19 cellular contexts compared by ENCODE assay signal in genomic region chr15:78449220-78449999, GRCh38. TPM values are rescaled to one million over a fixed set of nuclear protein-coding genes. Genes with fewer than 3 reads are reported as not detected.
DNase-seq lines count a peak whose midpoint lies in the region; ATAC-seq, FAIRE-seq and TF ChIP-seq lines count a peak whose summit lies in the region.
"Had no signal": no experiment of that assay in that cellular context is flagged by ENCODE, and none has a peak within 500 bp of the region (broad histone marks: within the 10 kb centered on the region; RNA-seq: fewer than 3 reads in every experiment).

No MANE protein-coding gene starts in this region.

- H3K79me2 ChIP-seq in mammary epithelial cell (ENCODE audit: insufficient read depth, low read length) (peaks cover 99% of the 10 kb centered on the region), K562 (ENCODE audit: control insufficient read depth, insufficient read depth, low read length) (peaks cover 98% of the 10 kb centered on the region), HepG2 (ENCODE audit: insufficient read depth, low read length) (peaks cover 94% of the 10 kb centered on the region)

- no peak overlapping the region for H3K9ac ChIP-seq in mammary epithelial cell (ENCODE audit: insufficient read depth, low read length)
- no peak overlapping the region for H3K9ac ChIP-seq in K562 (ENCODE audit: insufficient read depth in 1 of 2, low read depth in 2 of 2, low read length in 2 of 2)
- H3K9ac ChIP-seq in HepG2 (ENCODE audit: insufficient read depth, low read depth, low read length) = no peak overlapping the region; the same call in 1 of the 2 replicates
- H3K9ac ChIP-seq: parathyroid adenoma had no signal

- H3K4me3 ChIP-seq in mammary epithelial cell (replicated peaks in 1 of 3; ENCODE audit: insufficient read depth in 1 of 3, low read depth in 2 of 3, low read length in 3 of 3) (no peak overlapping the region), breast epithelium (no peak overlapping the region), K562 (no peak overlapping the region), HepG2 (replicated peaks in 1 of 3; ENCODE audit: insufficient read depth in 1 of 3, low read depth in 2 of 3, low read length in 3 of 3) (no peak overlapping the region)

- peaks cover 16% of the 10 kb centered on the region for H3K36me3 ChIP-seq in mammary epithelial cell (ENCODE audit: insufficient read depth, low read length)
- H3K36me3 ChIP-seq in breast epithelium = no peaks in the 10 kb centered on the region
- H3K36me3 ChIP-seq in K562 (ENCODE audit: control insufficient read depth, insufficient read depth, low read length) = peaks cover 67% of the 10 kb centered on the region
- peaks cover 14 to 27% of the 10 kb centered on the region in 2 experiments for H3K36me3 ChIP-seq in HepG2 (replicated peaks in 1 of 2; ENCODE audit: control insufficient read depth in 1 of 2, insufficient read depth in 2 of 2, low read length in 2 of 2)

- H3K27ac ChIP-seq in mammary epithelial cell (ENCODE audit: insufficient read depth, low read depth, low read length) (no peak overlapping the region), breast epithelium (no peak overlapping the region), K562 (ENCODE audit: extremely low read depth, low read depth, low read length) (no peak overlapping the region), HepG2 (ENCODE audit: extremely low read length, insufficient read depth, low read length) (peak overlapping the region; percentile 28)
- H3K27ac ChIP-seq: parathyroid adenoma had no signal

- in situ Hi-C loops in mammary epithelial cell (cut with MboI; ENCODE audit: low sequenced_read_pairs in 2 of 2) (no loop called here), K562 (cut with MboI) (no loop called here), HepG2 (cut with HindIII; ENCODE audit: extremely low pct_ligation_motif_present, low pct_unique_long_range_greater_than_20kb) (no loop called here)

- H3K4me2 ChIP-seq in mammary epithelial cell (ENCODE audit: insufficient read depth, low read depth, low read length) (no peak overlapping the region), K562 (ENCODE audit: insufficient read depth, low read length) (no peak overlapping the region), HepG2 (ENCODE audit: low read depth, low read length) (peak overlapping the region; percentile 11; the same call in 1 of the 2 replicates)

- H3K4me1 Mint-ChIP-seq in type B pancreatic cell (ENCODE audit: unreplicated experiment) = peaks cover 29% of the 10 kb centered on the region

- H3K27ac Mint-ChIP-seq in type B pancreatic cell = peak overlapping the region; percentile 30
- H3K27ac Mint-ChIP-seq: stimulated activated naive B cell treated with anti-CD40 and anti-IgM and Interleukin-4, amounts not matched to agents 10 μg/mL and 1 μg/mL and 100 μg/mL, for 72 hours had no signal

- no peaks in the 10 kb centered on the region for H3K27me3 Mint-ChIP-seq in type B pancreatic cell
- H3K27me3 Mint-ChIP-seq: CD4-positive, alpha-beta memory T cell; stimulated activated naive B cell treated with anti-CD40 and anti-IgM and Interleukin-4, amounts not matched to agents 10 μg/mL and 1 μg/mL and 100 μg/mL, for 72 hours had no signal

- dilution Hi-C loops in mammary epithelial cell (cut with HindIII; ENCODE audit: low sequenced_read_pairs) = no loop called here

- no peaks in the 10 kb centered on the region for H3K27me3 ChIP-seq in mammary epithelial cell (ENCODE audit: insufficient read depth, low read length)
- no peaks in the 10 kb centered on the region for H3K27me3 ChIP-seq in breast epithelium
- no peaks in the 10 kb centered on the region for H3K27me3 ChIP-seq in K562 (ENCODE audit: control insufficient read depth in 2 of 2, insufficient read depth in 2 of 2, low read length in 2 of 2)
- H3K27me3 ChIP-seq in HepG2 (ENCODE audit: control insufficient read depth in 1 of 2, insufficient read depth in 2 of 2, low read length in 2 of 2) = no peaks in the 10 kb centered on the region

- DNase-seq in mammary epithelial cell (peak; percentile 3), breast epithelium (ENCODE audit: low spot score in 2 of 2) (no peak), K562 (ENCODE audit: extremely low read depth in 1 of 4, low spot score in 3 of 4) (no peak), HepG2 (ENCODE audit: low spot score) (peak; percentile 8), type B pancreatic cell (ENCODE audit: extremely low spot score, unreplicated experiment) (no peak), left colon (no peak), HT-29 (ENCODE audit: low spot score) (no peak)
- DNase-seq: activated CD8-positive, alpha-beta memory T cell treated with anti-CD3 and anti-CD28 coated beads for 24 hours; CD4-positive, alpha-beta memory T cell; cerebellar nuclear complex; HCEC 1CT; Karpas-422; NCI-H446; Right ventricle myocardium superior; stimulated activated naive B cell treated with anti-CD40 and anti-IgM and Interleukin-4, amounts not matched to agents 10 μg/mL and 1 μg/mL and 100 μg/mL, for 72 hours; T-helper 1 cell had no signal

- no peaks in the 10 kb centered on the region for H3K9me1 ChIP-seq in K562 (ENCODE audit: control insufficient read depth, insufficient read depth, low read length)

- TF ChIP-seq POLR2A in breast epithelium (IDR thresholded peaks at IDR 0.05) = no peak
- no peak for TF ChIP-seq POLR2A in K562 (conservative IDR thresholded peaks at IDR 0.05)
- no peak for TF ChIP-seq POLR2A in HepG2 (IDR thresholded peaks at IDR 0.05; ENCODE audit: insufficient read depth in 1 of 2, low read depth in 2 of 2, low read length in 2 of 2)

- H3K9me3 ChIP-seq in mammary epithelial cell (replicated peaks; ENCODE audit: insufficient read depth, low read length) (no peaks in the 10 kb centered on the region), breast epithelium (no peaks in the 10 kb centered on the region), K562 (replicated peaks; ENCODE audit: control insufficient read depth, insufficient read depth, low read depth, low read length) (no peaks in the 10 kb centered on the region), HepG2 (ENCODE audit: low read length) (no peaks in the 10 kb centered on the region)

- POLR2A ChIA-PET in K562 (lab: Yijun Ruan, JAX) (interaction anchor here (0.8 to 2.7 kb wide), 4 partner anchors 8 to 92 kb away, joined by 3 to 14 read pairs (median 3); partner anchors contain the start of gene IREB2), HepG2 (lab: Yijun Ruan, JAX) (interaction anchor here (1.2 to 2.5 kb wide), 2 partner anchors 11 kb away, joined by 7 to 15 read pairs; partner anchors contain the start of gene IREB2)

- TF ChIP-seq CTCF in mammary epithelial cell (conservative IDR thresholded peaks at IDR 0.05 in 1 of 2, IDR thresholded peaks at IDR 0.05 in 1 of 2; ENCODE audit: extremely low read depth in 1 of 2, insufficient read depth in 1 of 2, low read depth in 1 of 2, low read length in 2 of 2) (no peak), breast epithelium (IDR thresholded peaks at IDR 0.05) (no peak), K562 (IDR thresholded peaks at IDR 0.05 in 2 of 3, conservative IDR thresholded peaks at IDR 0.05 in 1 of 3; ENCODE audit: insufficient read depth in 2 of 3, low read depth in 1 of 3, low read length in 3 of 3) (no peak), HepG2 (CRISPR knock-in tag; IDR thresholded peaks at IDR 0.05) (no peak), type B pancreatic cell (conservative IDR thresholded peaks at IDR 0.05) (no peak)

- intact Hi-C loops in mammary epithelial cell (cut with micrococcal nuclease) (no loop called here), breast epithelium (cut with DNase I; ENCODE audit: low total_unique reads) (no loop called here), K562 (cut with micrococcal nuclease) (no loop called here), HepG2 (cut with micrococcal nuclease; ENCODE audit: unreplicated experiment) (no loop called here), left colon (cut with DNase I, micrococcal nuclease) (no loop called here)

- CTCF ChIA-PET in mammary epithelial cell (lab: Charles Lee; ENCODE audit: low non-redundant PET) (no interaction called here), K562 (lab: Yijun Ruan, JAX; ENCODE audit: low intra/inter-chr PET ratio) (no interaction called here), HepG2 (lab: Yijun Ruan, JAX; ENCODE audit: low intra/inter-chr PET ratio, low total read pairs) (no interaction called here)

- no peak overlapping the region for H2AFZ ChIP-seq in mammary epithelial cell (ENCODE audit: low read depth, low read length)
- H2AFZ ChIP-seq in K562 (ENCODE audit: low read depth, low read length) = no peak overlapping the region
- H2AFZ ChIP-seq in HepG2 (ENCODE audit: low read length) = no peak overlapping the region
- H2AFZ ChIP-seq: parathyroid adenoma had no signal

- TF ChIP-seq RAD21 in K562 (CRISPR knock-in tag; conservative IDR thresholded peaks at IDR 0.05 in 1 of 2, IDR thresholded peaks at IDR 0.05 in 1 of 2) (no peak), HepG2 (CRISPR knock-in tag; IDR thresholded peaks at IDR 0.05) (no peak)

- H3K4me1 ChIP-seq in mammary epithelial cell (ENCODE audit: insufficient read depth, low read length) (no peaks in the 10 kb centered on the region), breast epithelium (peaks cover 0 to 4% of the 10 kb centered on the region in 2 donors), K562 (replicated peaks in 1 of 2; ENCODE audit: control insufficient read depth in 2 of 2, insufficient read depth in 2 of 2, low read length in 2 of 2) (peaks cover 0 to 9% of the 10 kb centered on the region in 2 experiments; a peak in 2 of 5 replicates), HepG2 (ENCODE audit: insufficient read depth, low read length) (peaks cover 46% of the 10 kb centered on the region)
- H3K4me1 ChIP-seq: parathyroid adenoma had no signal

- peaks cover 26% of the 10 kb centered on the region for H3K36me3 Mint-ChIP-seq in type B pancreatic cell

- no peak overlapping the region for H3K4me3 Mint-ChIP-seq in type B pancreatic cell
- H3K4me3 Mint-ChIP-seq: CD4-positive, alpha-beta memory T cell; stimulated activated naive B cell treated with anti-CD40 and anti-IgM and Interleukin-4, amounts not matched to agents 10 μg/mL and 1 μg/mL and 100 μg/mL, for 72 hours had no signal

- ATAC-seq in K562 (no peak), HepG2 (peak; percentile 58; the same call in 2 of the 3 replicates), GM19035 (IDR thresholded peaks at IDR 0.05; ENCODE audit: unreplicated experiment) (no peak), left colon (no peak)
- ATAC-seq: stimulated activated naive B cell treated with anti-CD40 and anti-IgM and Interleukin-4, amounts not matched to agents 10 μg/mL and 1 μg/mL and 100 μg/mL, for 72 hours had no signal

- BruUV-seq in mammary epithelial cell (replicated peaks; lab: Mats Ljungman, UMichigan) (no TSS peak), K562 (replicated peaks; lab: Mats Ljungman, UMichigan) (TSS peak; percentile 1), HepG2 (replicated peaks; lab: Mats Ljungman, UMichigan) (TSS peak; percentile 3)

- TF ChIP-seq EP300 in K562 (IDR thresholded peaks at IDR 0.05; ENCODE audit: low read length) (no peak), HepG2 (IDR thresholded peaks at IDR 0.05; ENCODE audit: low read depth in 2 of 2, low read length in 2 of 2) (no peak), HepG2 (CRISPR knock-in tag; IDR thresholded peaks at IDR 0.05; ENCODE audit: borderline replicate concordance) (no peak)

- H3K9me3 Mint-ChIP-seq in type B pancreatic cell = no peaks in the 10 kb centered on the region
- H3K9me3 Mint-ChIP-seq: CD4-positive, alpha-beta memory T cell; stimulated activated naive B cell treated with anti-CD40 and anti-IgM and Interleukin-4, amounts not matched to agents 10 μg/mL and 1 μg/mL and 100 μg/mL, for 72 hours had no signal

- H4K20me1 ChIP-seq in mammary epithelial cell (ENCODE audit: insufficient read depth, low read length) (peaks cover 4% of the 10 kb centered on the region), K562 (replicated peaks; ENCODE audit: control insufficient read depth, insufficient read depth, low read length) (peaks cover 12% of the 10 kb centered on the region; the same call in 1 of the 2 replicates), HepG2 (ENCODE audit: insufficient read depth, low read length) (peaks cover 15% of the 10 kb centered on the region)

- peak; percentile 42 for FAIRE-seq in K562 (lab: Jason Lieb, UNC)
- FAIRE-seq in HepG2 (lab: Jason Lieb, UNC) = no peak
- FAIRE-seq: GM18507 had no signal

- WGBS in mammary epithelial cell (ENCODE audit: low coverage, missing lambda C conversion rate) = 66% methylated on average over 8 of the region's 8 CpGs
- WGBS in K562 (ENCODE audit: insufficient coverage, low coverage, missing lambda C conversion rate) = 82% methylated on average over 8 of the region's 8 CpGs
- whole genome bisulfite sequencing in HepG2 (ENCODE audit: low lambda C conversion rate) = 88% methylated on average over 8 of the region's 8 CpGs

RNA-seq across cellular contexts. Expression of gene IREB2, which starts 11.4 kb away (rescaled TPM):
- total RNA-seq in mammary epithelial cell = 10 to 100 TPM; 31.8 to 36.9 TPM
- 12.2 TPM for polyA plus RNA-seq in mammary epithelial cell
- 60.6 TPM for polyA minus RNA-seq in mammary epithelial cell
- total RNA-seq in breast epithelium = 10 to 100 TPM; 45.8 to 52.2 (median 49.5) TPM
- 54.9 and 123 TPM in 2 replicates for total RNA-seq in K562 (2011; cell fraction: chromatin; rRNA removed; ENCODE audit: low replicate concordance)
- total RNA-seq in K562 (2011; cell fraction: nucleolus; rRNA removed) = 23.8 and 30.0 TPM in 2 replicates
- total RNA-seq in K562 (2011; cell fraction: nucleoplasm; rRNA removed) = 48.5 and 72.4 TPM in 2 replicates
- 16.8 and 17.1 TPM in 2 replicates for total RNA-seq in K562 (2014; rRNA removed)
- total RNA-seq in K562 (2014; rRNA removed; fragmentation: Illumina TruSeq; extraction: Trizol) = 37.7 and 48.0 TPM in 2 replicates
- 30.8 and 34.0 TPM in 2 replicates for total RNA-seq in K562 (2015; rRNA removed; fragmentation: Illumina TruSeq; extraction: Trizol)
- total RNA-seq in K562 (2021) = 56.6 and 61.7 TPM in 2 replicates
- 51.5 and 59.1 TPM in 2 replicates for polyA plus RNA-seq in K562 (2011; rRNA removed)
- polyA plus RNA-seq in K562 (2011; cell fraction: cytosol; rRNA removed) = 13.6 and 22.2 TPM in 2 replicates
- polyA plus RNA-seq in K562 (2011; cell fraction: nucleus; rRNA removed) = 19.4 and 22.1 TPM in 2 replicates
- polyA plus RNA-seq in K562 (2012) = 26.6 and 30.9 TPM in 2 replicates
- polyA plus RNA-seq in K562 (2014; fragmentation: Illumina TruSeq; extraction: Trizol) = 45.4 and 53.2 TPM in 2 replicates
- polyA plus RNA-seq in K562 (2014; fragmentation: Nextera tagmentation; extraction: Ambion mirVana) = 10 to 100 TPM; 18.0 to 21.4 TPM
- polyA plus RNA-seq in K562 (2014; rRNA removed) = 24.1 and 25.4 TPM in 2 replicates
- polyA minus RNA-seq in K562 (2011; rRNA and poly(A)+ RNA removed) = 106 and 117 TPM in 2 replicates
- 41.6 and 62.7 TPM in 2 replicates for polyA minus RNA-seq in K562 (2011; cell fraction: cytosol; rRNA and poly(A)+ RNA removed)
- 31.2 and 42.7 TPM in 2 replicates for polyA minus RNA-seq in K562 (2011; cell fraction: nucleus; rRNA and poly(A)+ RNA removed)
- 30.4 and 66.4 TPM in 2 replicates for total RNA-seq in HepG2 (2016; rRNA removed; fragmentation: Illumina TruSeq; extraction: Trizol)
- total RNA-seq in HepG2 (2016; cell fraction: cytosol; rRNA removed; fragmentation: Illumina TruSeq; extraction: Trizol; ENCODE audit: low read depth) = 4.8 and 10.3 TPM in 2 replicates
- 28.4 and 65.6 TPM in 2 replicates for total RNA-seq in HepG2 (2016; cell fraction: insoluble cytoplasmic fraction; rRNA removed; fragmentation: Illumina TruSeq; extraction: Trizol)
- 15.3 and 17.3 TPM in 2 replicates for total RNA-seq in HepG2 (2016; cell fraction: membrane; rRNA removed; fragmentation: Illumina TruSeq; extraction: Trizol)
- total RNA-seq in HepG2 (2016; cell fraction: nucleus; rRNA removed; fragmentation: Illumina TruSeq; extraction: Trizol) = 42.4 and 45.9 TPM in 2 replicates
- 19.1 and 24.2 TPM in 2 replicates for polyA plus RNA-seq in HepG2 (2011; rRNA removed)
- polyA plus RNA-seq in HepG2 (2011; cell fraction: cytosol; rRNA removed) = 8.7 and 13.2 TPM in 2 replicates
- polyA plus RNA-seq in HepG2 (2011; cell fraction: nucleus; rRNA removed) = 16.6 and 19.4 TPM in 2 replicates
- polyA plus RNA-seq in HepG2 (2012) = 28.6 and 38.1 TPM in 2 replicates
- polyA plus RNA-seq in HepG2 (2016; cell fraction: cytosol; fragmentation: Illumina TruSeq; extraction: Trizol; ENCODE audit: low read depth) = 1.3 and 1.4 TPM in 2 replicates
- 42.2 and 43.3 TPM in 2 replicates for polyA plus RNA-seq in HepG2 (2016; cell fraction: insoluble cytoplasmic fraction; fragmentation: Illumina TruSeq; extraction: Trizol; ENCODE audit: low read depth)
- polyA plus RNA-seq in HepG2 (2016; cell fraction: membrane; fragmentation: Illumina TruSeq; extraction: Trizol; ENCODE audit: low read depth) = 4.5 and 5.2 TPM in 2 replicates
- 37.4 and 43.1 TPM in 2 replicates for polyA plus RNA-seq in HepG2 (2016; cell fraction: nucleus; fragmentation: Illumina TruSeq; extraction: Trizol; ENCODE audit: insufficient read depth, low read depth)
- 21.8 and 39.0 TPM in 2 replicates for polyA minus RNA-seq in HepG2 (2011; rRNA and poly(A)+ RNA removed; ENCODE audit: low replicate concordance)
- 40.3 and 45.6 TPM in 2 replicates for polyA minus RNA-seq in HepG2 (2011; cell fraction: cytosol; rRNA and poly(A)+ RNA removed)
- polyA minus RNA-seq in HepG2 (2011; cell fraction: nucleus; rRNA and poly(A)+ RNA removed) = 82.4 and 84.9 TPM in 2 replicates
- total RNA-seq in type B pancreatic cell (ENCODE audit: low replicate concordance) = 76.9 and 83.8 TPM in 2 replicates
- total RNA-seq in left colon = 10 to 100 TPM; 54.2 to 65.2 TPM
- total RNA-seq in HT-29 (2014; rRNA removed; shearing (Covaris generic)) = 12.2 and 13.0 TPM in 2 replicates

RNA-seq across cellular contexts. Expression of gene HYKK, which starts 58.0 kb away (rescaled TPM):
- total RNA-seq in mammary epithelial cell = 1 to 10 TPM; 2.9 to 4.3 TPM
- 3.7 TPM for polyA plus RNA-seq in mammary epithelial cell
- polyA minus RNA-seq in mammary epithelial cell = 35.7 TPM
- total RNA-seq in breast epithelium = 10 to 100 TPM in 2 of 3 donors, 1 to 10 TPM in 1; 8.6 to 14.7 (median 10.9) TPM
- total RNA-seq in K562 (2011; cell fraction: chromatin; rRNA removed; ENCODE audit: low replicate concordance) = 6.2 and 7.6 TPM in 2 replicates
- 2.9 and 3.7 TPM in 2 replicates for total RNA-seq in K562 (2011; cell fraction: nucleolus; rRNA removed)
- 4.3 and 8.2 TPM in 2 replicates for total RNA-seq in K562 (2011; cell fraction: nucleoplasm; rRNA removed)
- 1.9 and 4.8 TPM in 2 replicates for total RNA-seq in K562 (2014; rRNA removed)
- total RNA-seq in K562 (2014; rRNA removed; fragmentation: Illumina TruSeq; extraction: Trizol) = 5.0 and 6.8 TPM in 2 replicates
- 4.0 and 4.3 TPM in 2 replicates for total RNA-seq in K562 (2015; rRNA removed; fragmentation: Illumina TruSeq; extraction: Trizol)
- total RNA-seq in K562 (2021) = 3.5 and 3.9 TPM in 2 replicates
- polyA plus RNA-seq in K562 (2011; rRNA removed) = 4.5 and 6.1 TPM in 2 replicates
- polyA plus RNA-seq in K562 (2011; cell fraction: cytosol; rRNA removed) = 2.9 and 4.6 TPM in 2 replicates
- polyA plus RNA-seq in K562 (2011; cell fraction: nucleus; rRNA removed) = 4.0 and 4.4 TPM in 2 replicates
- 2.4 and 3.8 TPM in 2 replicates for polyA plus RNA-seq in K562 (2012)
- polyA plus RNA-seq in K562 (2014; fragmentation: Illumina TruSeq; extraction: Trizol) = 5.7 TPM in 2 replicates
- 1 to 10 TPM; 3.0 to 3.1 TPM for polyA plus RNA-seq in K562 (2014; fragmentation: Nextera tagmentation; extraction: Ambion mirVana)
- 3.5 and 5.1 TPM in 2 replicates for polyA plus RNA-seq in K562 (2014; rRNA removed)
- 5.3 and 5.8 TPM in 2 replicates for polyA minus RNA-seq in K562 (2011; rRNA and poly(A)+ RNA removed)
- polyA minus RNA-seq in K562 (2011; cell fraction: cytosol; rRNA and poly(A)+ RNA removed) = 2.5 and 2.7 TPM in 2 replicates
- polyA minus RNA-seq in K562 (2011; cell fraction: nucleus; rRNA and poly(A)+ RNA removed) = 1.9 and 3.0 TPM in 2 replicates
- 5.4 and 6.5 TPM in 2 replicates for total RNA-seq in HepG2 (2016; rRNA removed; fragmentation: Illumina TruSeq; extraction: Trizol)
- total RNA-seq in HepG2 (2016; cell fraction: cytosol; rRNA removed; fragmentation: Illumina TruSeq; extraction: Trizol; ENCODE audit: low read depth) = 5.6 and 5.8 TPM in 2 replicates
- 5.2 and 6.7 TPM in 2 replicates for total RNA-seq in HepG2 (2016; cell fraction: insoluble cytoplasmic fraction; rRNA removed; fragmentation: Illumina TruSeq; extraction: Trizol)
- total RNA-seq in HepG2 (2016; cell fraction: membrane; rRNA removed; fragmentation: Illumina TruSeq; extraction: Trizol) = 4.9 and 5.6 TPM in 2 replicates
- total RNA-seq in HepG2 (2016; cell fraction: nucleus; rRNA removed; fragmentation: Illumina TruSeq; extraction: Trizol) = 2.7 and 3.7 TPM in 2 replicates
- polyA plus RNA-seq in HepG2 (2011; rRNA removed) = 3.5 and 3.6 TPM in 2 replicates
- 1.8 and 3.1 TPM in 2 replicates for polyA plus RNA-seq in HepG2 (2011; cell fraction: cytosol; rRNA removed)
- polyA plus RNA-seq in HepG2 (2011; cell fraction: nucleus; rRNA removed) = 2.0 and 3.1 TPM in 2 replicates
- polyA plus RNA-seq in HepG2 (2012) = 2.5 and 4.5 TPM in 2 replicates
- polyA plus RNA-seq in HepG2 (2016; cell fraction: cytosol; fragmentation: Illumina TruSeq; extraction: Trizol; ENCODE audit: low read depth) = 4.8 and 5.7 TPM in 2 replicates
- polyA plus RNA-seq in HepG2 (2016; cell fraction: insoluble cytoplasmic fraction; fragmentation: Illumina TruSeq; extraction: Trizol; ENCODE audit: low read depth) = 6.6 and 8.7 TPM in 2 replicates
- 4.1 and 6.7 TPM in 2 replicates for polyA plus RNA-seq in HepG2 (2016; cell fraction: membrane; fragmentation: Illumina TruSeq; extraction: Trizol; ENCODE audit: low read depth)
- 5.0 and 5.8 TPM in 2 replicates for polyA plus RNA-seq in HepG2 (2016; cell fraction: nucleus; fragmentation: Illumina TruSeq; extraction: Trizol; ENCODE audit: insufficient read depth, low read depth)
- 2.5 and 7.9 TPM in 2 replicates for polyA minus RNA-seq in HepG2 (2011; rRNA and poly(A)+ RNA removed; ENCODE audit: low replicate concordance)
- polyA minus RNA-seq in HepG2 (2011; cell fraction: cytosol; rRNA and poly(A)+ RNA removed) = 2.1 and 2.3 TPM in 2 replicates
- 4.1 and 5.7 TPM in 2 replicates for polyA minus RNA-seq in HepG2 (2011; cell fraction: nucleus; rRNA and poly(A)+ RNA removed)
- 3.3 and 6.8 TPM in 2 replicates for total RNA-seq in type B pancreatic cell (ENCODE audit: low replicate concordance)
- 1 to 10 TPM; 6.3 to 7.5 TPM for total RNA-seq in left colon
- total RNA-seq in HT-29 (2014; rRNA removed; shearing (Covaris generic)) = 4.4 and 7.1 TPM in 2 replicates

Comparison
In these comparisons a context has a peak if more than half of its experiments do, and no peak if none do; other contexts are left out.
1. DNase-seq: peak in mammary epithelial cell (single experiment) and HepG2 (single experiment); none in breast epithelium (0 of 2), K562 (0 of 4), type B pancreatic cell (single experiment), left colon (0 of 2) and HT-29 (single experiment).